ENCODE assay signal across 1 cellular context in genomic region chr19:1042689-1043511, GRCh38.
A peak's percentile ranks its signal among the peaks of the same experiment; 100 is the strongest.
TF ChIP-seq lines count a peak whose summit lies in the region.

No MANE protein-coding gene starts in this region.

TF ChIP-seq in K562, 482 proteins besides CTCF, POLR2A, EP300 and RAD21:
- TF ChIP-seq TFAM (CRISPR knock-in tag; conservative IDR thresholded peaks at IDR 0.05) (no peak), ILK (tag; IDR thresholded peaks at IDR 0.05; ENCODE audit: borderline replicate concordance, low read depth) (no peak), ZNF57 (CRISPR knock-in tag; IDR thresholded peaks at IDR 0.05) (no peak), ZBTB33 (CRISPR knock-in tag; IDR thresholded peaks at IDR 0.05) (peak; percentile 93), SP1 (CRISPR knock-in tag; IDR thresholded peaks at IDR 0.05) (0 out of 2 replicates have a peak, but pooled peaks have one; percentile 23), RBFOX2 (IDR thresholded peaks at IDR 0.05; ENCODE audit: low read depth, low read length) (0 out of 2 replicates have a peak, but pooled peaks have one; percentile 1), NFIC (IDR thresholded peaks at IDR 0.05) (peak; percentile 100), GABPB2 (CRISPR knock-in tag; conservative IDR thresholded peaks at IDR 0.05) (no peak), PTTG1 (tag; IDR thresholded peaks at IDR 0.05; ENCODE audit: low read depth) (no peak), POLR2AphosphoS5 (IDR thresholded peaks at IDR 0.05; ENCODE audit: control insufficient read depth, insufficient read depth, low read depth, low read length) (0 out of 2 replicates have a peak, but pooled peaks have one; percentile 7), XRCC5 (IDR thresholded peaks at IDR 0.05; ENCODE audit: low read depth, low read length) (0 out of 2 replicates have a peak, but pooled peaks have one; percentile 8), ETV5 (CRISPR knock-in tag; IDR thresholded peaks at IDR 0.05; ENCODE audit: low read depth) (peak; percentile 48; the same call in 1 of the 2 replicates), SMAD1 (IDR thresholded peaks at IDR 0.05; ENCODE audit: low read depth, low read length, partially characterized antibody) (peak; percentile 81), SIRT6 (IDR thresholded peaks at IDR 0.05; ENCODE audit: low read depth, low read length) (no peak), NFIX (CRISPR knock-in tag; IDR thresholded peaks at IDR 0.05; ENCODE audit: low read depth) (peak; percentile 92)
- TF ChIP-seq, protein P1, sequence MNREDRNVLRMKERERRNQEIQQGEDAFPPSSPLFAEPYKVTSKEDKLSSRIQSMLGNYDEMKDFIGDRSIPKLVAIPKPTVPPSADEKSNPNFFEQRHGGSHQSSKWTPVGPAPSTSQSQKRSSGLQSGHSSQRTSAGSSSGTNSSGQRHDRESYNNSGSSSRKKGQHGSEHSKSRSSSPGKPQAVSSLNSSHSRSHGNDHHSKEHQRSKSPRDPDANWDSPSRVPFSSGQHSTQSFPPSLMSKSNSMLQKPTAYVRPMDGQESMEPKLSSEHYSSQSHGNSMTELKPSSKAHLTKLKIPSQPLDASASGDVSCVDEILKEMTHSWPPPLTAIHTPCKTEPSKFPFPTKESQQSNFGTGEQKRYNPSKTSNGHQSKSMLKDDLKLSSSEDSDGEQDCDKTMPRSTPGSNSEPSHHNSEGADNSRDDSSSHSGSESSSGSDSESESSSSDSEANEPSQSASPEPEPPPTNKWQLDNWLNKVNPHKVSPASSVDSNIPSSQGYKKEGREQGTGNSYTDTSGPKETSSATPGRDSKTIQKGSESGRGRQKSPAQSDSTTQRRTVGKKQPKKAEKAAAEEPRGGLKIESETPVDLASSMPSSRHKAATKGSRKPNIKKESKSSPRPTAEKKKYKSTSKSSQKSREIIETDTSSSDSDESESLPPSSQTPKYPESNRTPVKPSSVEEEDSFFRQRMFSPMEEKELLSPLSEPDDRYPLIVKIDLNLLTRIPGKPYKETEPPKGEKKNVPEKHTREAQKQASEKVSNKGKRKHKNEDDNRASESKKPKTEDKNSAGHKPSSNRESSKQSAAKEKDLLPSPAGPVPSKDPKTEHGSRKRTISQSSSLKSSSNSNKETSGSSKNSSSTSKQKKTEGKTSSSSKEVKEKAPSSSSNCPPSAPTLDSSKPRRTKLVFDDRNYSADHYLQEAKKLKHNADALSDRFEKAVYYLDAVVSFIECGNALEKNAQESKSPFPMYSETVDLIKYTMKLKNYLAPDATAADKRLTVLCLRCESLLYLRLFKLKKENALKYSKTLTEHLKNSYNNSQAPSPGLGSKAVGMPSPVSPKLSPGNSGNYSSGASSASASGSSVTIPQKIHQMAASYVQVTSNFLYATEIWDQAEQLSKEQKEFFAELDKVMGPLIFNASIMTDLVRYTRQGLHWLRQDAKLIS (CRISPR knock-in tag; IDR thresholded peaks at IDR 0.05) = 0 out of 2 replicates have a peak, but pooled peaks have one; percentile 0
- TF ChIP-seq, protein P2, sequence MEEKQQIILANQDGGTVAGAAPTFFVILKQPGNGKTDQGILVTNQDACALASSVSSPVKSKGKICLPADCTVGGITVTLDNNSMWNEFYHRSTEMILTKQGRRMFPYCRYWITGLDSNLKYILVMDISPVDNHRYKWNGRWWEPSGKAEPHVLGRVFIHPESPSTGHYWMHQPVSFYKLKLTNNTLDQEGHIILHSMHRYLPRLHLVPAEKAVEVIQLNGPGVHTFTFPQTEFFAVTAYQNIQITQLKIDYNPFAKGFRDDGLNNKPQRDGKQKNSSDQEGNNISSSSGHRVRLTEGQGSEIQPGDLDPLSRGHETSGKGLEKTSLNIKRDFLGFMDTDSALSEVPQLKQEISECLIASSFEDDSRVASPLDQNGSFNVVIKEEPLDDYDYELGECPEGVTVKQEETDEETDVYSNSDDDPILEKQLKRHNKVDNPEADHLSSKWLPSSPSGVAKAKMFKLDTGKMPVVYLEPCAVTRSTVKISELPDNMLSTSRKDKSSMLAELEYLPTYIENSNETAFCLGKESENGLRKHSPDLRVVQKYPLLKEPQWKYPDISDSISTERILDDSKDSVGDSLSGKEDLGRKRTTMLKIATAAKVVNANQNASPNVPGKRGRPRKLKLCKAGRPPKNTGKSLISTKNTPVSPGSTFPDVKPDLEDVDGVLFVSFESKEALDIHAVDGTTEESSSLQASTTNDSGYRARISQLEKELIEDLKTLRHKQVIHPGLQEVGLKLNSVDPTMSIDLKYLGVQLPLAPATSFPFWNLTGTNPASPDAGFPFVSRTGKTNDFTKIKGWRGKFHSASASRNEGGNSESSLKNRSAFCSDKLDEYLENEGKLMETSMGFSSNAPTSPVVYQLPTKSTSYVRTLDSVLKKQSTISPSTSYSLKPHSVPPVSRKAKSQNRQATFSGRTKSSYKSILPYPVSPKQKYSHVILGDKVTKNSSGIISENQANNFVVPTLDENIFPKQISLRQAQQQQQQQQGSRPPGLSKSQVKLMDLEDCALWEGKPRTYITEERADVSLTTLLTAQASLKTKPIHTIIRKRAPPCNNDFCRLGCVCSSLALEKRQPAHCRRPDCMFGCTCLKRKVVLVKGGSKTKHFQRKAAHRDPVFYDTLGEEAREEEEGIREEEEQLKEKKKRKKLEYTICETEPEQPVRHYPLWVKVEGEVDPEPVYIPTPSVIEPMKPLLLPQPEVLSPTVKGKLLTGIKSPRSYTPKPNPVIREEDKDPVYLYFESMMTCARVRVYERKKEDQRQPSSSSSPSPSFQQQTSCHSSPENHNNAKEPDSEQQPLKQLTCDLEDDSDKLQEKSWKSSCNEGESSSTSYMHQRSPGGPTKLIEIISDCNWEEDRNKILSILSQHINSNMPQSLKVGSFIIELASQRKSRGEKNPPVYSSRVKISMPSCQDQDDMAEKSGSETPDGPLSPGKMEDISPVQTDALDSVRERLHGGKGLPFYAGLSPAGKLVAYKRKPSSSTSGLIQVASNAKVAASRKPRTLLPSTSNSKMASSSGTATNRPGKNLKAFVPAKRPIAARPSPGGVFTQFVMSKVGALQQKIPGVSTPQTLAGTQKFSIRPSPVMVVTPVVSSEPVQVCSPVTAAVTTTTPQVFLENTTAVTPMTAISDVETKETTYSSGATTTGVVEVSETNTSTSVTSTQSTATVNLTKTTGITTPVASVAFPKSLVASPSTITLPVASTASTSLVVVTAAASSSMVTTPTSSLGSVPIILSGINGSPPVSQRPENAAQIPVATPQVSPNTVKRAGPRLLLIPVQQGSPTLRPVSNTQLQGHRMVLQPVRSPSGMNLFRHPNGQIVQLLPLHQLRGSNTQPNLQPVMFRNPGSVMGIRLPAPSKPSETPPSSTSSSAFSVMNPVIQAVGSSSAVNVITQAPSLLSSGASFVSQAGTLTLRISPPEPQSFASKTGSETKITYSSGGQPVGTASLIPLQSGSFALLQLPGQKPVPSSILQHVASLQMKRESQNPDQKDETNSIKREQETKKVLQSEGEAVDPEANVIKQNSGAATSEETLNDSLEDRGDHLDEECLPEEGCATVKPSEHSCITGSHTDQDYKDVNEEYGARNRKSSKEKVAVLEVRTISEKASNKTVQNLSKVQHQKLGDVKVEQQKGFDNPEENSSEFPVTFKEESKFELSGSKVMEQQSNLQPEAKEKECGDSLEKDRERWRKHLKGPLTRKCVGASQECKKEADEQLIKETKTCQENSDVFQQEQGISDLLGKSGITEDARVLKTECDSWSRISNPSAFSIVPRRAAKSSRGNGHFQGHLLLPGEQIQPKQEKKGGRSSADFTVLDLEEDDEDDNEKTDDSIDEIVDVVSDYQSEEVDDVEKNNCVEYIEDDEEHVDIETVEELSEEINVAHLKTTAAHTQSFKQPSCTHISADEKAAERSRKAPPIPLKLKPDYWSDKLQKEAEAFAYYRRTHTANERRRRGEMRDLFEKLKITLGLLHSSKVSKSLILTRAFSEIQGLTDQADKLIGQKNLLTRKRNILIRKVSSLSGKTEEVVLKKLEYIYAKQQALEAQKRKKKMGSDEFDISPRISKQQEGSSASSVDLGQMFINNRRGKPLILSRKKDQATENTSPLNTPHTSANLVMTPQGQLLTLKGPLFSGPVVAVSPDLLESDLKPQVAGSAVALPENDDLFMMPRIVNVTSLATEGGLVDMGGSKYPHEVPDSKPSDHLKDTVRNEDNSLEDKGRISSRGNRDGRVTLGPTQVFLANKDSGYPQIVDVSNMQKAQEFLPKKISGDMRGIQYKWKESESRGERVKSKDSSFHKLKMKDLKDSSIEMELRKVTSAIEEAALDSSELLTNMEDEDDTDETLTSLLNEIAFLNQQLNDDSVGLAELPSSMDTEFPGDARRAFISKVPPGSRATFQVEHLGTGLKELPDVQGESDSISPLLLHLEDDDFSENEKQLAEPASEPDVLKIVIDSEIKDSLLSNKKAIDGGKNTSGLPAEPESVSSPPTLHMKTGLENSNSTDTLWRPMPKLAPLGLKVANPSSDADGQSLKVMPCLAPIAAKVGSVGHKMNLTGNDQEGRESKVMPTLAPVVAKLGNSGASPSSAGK (IDR thresholded peaks at IDR 0.05) = no peak
- TF ChIP-seq, protein P3, sequence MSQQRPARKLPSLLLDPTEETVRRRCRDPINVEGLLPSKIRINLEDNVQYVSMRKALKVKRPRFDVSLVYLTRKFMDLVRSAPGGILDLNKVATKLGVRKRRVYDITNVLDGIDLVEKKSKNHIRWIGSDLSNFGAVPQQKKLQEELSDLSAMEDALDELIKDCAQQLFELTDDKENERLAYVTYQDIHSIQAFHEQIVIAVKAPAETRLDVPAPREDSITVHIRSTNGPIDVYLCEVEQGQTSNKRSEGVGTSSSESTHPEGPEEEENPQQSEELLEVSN (IDR thresholded peaks at IDR 0.05; ENCODE audit: borderline replicate concordance in 1 of 2, extremely low read depth in 1 of 2, insufficient read depth in 1 of 2, insufficient read length in 1 of 2, low read depth in 1 of 2, low read length in 1 of 2, poor library complexity in 1 of 2, severe bottlenecking in 1 of 2) = peak in 1 of 2 experiments; percentile 19
